Comparison of ENCODE assay signal across 1 cellular context in the genomic region with DNA sequence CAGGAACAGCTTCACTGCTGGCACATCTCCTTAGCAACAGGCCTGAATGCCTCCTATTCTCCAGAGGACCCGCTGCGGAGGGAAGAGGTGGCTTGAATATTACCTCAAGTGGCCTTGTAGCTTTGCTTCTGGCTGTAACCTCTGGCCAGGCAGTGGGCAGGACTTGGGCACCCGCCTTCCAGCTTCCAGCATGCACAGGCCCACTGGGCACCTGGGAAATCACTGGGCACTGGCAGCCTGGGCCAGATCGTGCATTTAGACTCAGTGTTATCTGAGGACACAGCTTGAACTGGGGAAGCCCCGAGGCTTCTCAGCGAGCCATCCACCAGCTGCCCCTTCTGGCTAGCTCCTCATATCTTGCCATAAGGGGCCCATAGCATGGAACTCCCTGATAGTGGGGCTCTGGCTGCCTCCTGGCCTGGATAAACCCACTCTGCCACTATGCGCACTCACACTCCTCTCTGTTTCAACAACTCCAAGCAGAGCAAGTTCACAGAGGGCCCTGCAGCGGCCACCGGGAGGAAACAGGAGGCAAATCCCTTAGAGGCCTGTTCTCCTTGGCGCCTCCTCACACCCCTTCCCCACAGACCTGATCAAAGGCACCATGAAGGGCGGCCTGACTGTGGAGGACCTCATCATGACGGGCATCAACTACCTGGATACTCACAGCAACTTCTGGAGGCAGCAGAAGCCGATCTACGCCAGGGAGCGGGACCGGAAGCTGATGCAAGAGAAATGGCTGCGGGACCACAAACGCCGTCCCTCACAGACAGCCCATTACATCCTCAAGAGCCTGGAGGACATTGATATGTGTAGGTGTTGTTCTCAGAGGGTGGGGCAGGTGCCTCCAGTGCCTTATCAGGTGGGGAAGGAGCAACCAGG.
TF ChIP-seq lines count a peak whose summit lies in the region.

No MANE protein-coding gene starts in this region.

TF ChIP-seq in K562, 482 proteins besides CTCF, POLR2A, EP300 and RAD21 (continued from another document and continues in another):
- TF ChIP-seq, protein P1, sequence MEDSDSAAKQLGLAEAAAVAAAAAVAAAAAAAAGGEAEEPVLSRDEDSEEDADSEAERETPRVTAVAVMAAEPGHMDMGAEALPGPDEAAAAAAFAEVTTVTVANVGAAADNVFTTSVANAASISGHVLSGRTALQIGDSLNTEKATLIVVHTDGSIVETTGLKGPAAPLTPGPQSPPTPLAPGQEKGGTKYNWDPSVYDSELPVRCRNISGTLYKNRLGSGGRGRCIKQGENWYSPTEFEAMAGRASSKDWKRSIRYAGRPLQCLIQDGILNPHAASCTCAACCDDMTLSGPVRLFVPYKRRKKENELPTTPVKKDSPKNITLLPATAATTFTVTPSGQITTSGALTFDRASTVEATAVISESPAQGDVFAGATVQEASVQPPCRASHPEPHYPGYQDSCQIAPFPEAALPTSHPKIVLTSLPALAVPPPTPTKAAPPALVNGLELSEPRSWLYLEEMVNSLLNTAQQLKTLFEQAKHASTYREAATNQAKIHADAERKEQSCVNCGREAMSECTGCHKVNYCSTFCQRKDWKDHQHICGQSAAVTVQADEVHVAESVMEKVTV (CRISPR knock-in tag; IDR thresholded peaks at IDR 0.05), result no peak
- TF ChIP-seq SMAD1 (IDR thresholded peaks at IDR 0.05; ENCODE audit: low read depth, low read length, partially characterized antibody) (no peak), POLR3A (IDR thresholded peaks at IDR 0.05; ENCODE audit: borderline replicate concordance, extremely low read depth, insufficient read depth, insufficient read length) (no peak), TAF9B (IDR thresholded peaks at IDR 0.05; ENCODE audit: partially characterized antibody) (no peak), FOSL1 (tag; conservative IDR thresholded peaks at IDR 0.05) (no peak), NFE2 (IDR thresholded peaks at IDR 0.05; ENCODE audit: low read depth) (no peak), MCM7 (IDR thresholded peaks at IDR 0.05) (no peak), DMBX1 (CRISPR knock-in tag; IDR thresholded peaks at IDR 0.05; ENCODE audit: borderline replicate concordance) (no peak; the same call in 1 of the 2 replicates), HOXB6 (CRISPR knock-in tag; IDR thresholded peaks at IDR 0.05; ENCODE audit: borderline replicate concordance) (no peak), MECOM (CRISPR knock-in tag; IDR thresholded peaks at IDR 0.05) (no peak), CAMTA2 (CRISPR knock-in tag; conservative IDR thresholded peaks at IDR 0.05) (no peak), ARHGAP35 (IDR thresholded peaks at IDR 0.05; ENCODE audit: partially characterized antibody) (no peak), RFX7 (CRISPR knock-in tag; IDR thresholded peaks at IDR 0.05) (no peak), HDAC2 (IDR thresholded peaks at IDR 0.05) (0 out of 2 replicates have a peak, but pooled peaks have one; percentile 22), PTRF (tag; IDR thresholded peaks at IDR 0.05) (no peak), TCF7 (IDR thresholded peaks at IDR 0.05; ENCODE audit: borderline replicate concordance) (no peak), ZNF644 (tag; IDR thresholded peaks at IDR 0.05; ENCODE audit: low read depth) (no peak), HMGN3 (IDR thresholded peaks at IDR 0.05; ENCODE audit: borderline replicate concordance, extremely low read depth, insufficient read length, low read depth, low read length) (no peak), GATAD2A (IDR thresholded peaks at IDR 0.05) (no peak), MEIS2 (IDR thresholded peaks at IDR 0.05; ENCODE audit: partially characterized antibody) (no peak), ZEB2 (IDR thresholded peaks at IDR 0.05) (peak; percentile 27; the same call in 1 of the 2 replicates), GTF2F1 (IDR thresholded peaks at IDR 0.05; ENCODE audit: low read depth, low read length) (0 out of 2 replicates have a peak, but pooled peaks have one; percentile 12), ARID1B (IDR thresholded peaks at IDR 0.05) (peak; percentile 74)
- TF ChIP-seq, protein P2, sequence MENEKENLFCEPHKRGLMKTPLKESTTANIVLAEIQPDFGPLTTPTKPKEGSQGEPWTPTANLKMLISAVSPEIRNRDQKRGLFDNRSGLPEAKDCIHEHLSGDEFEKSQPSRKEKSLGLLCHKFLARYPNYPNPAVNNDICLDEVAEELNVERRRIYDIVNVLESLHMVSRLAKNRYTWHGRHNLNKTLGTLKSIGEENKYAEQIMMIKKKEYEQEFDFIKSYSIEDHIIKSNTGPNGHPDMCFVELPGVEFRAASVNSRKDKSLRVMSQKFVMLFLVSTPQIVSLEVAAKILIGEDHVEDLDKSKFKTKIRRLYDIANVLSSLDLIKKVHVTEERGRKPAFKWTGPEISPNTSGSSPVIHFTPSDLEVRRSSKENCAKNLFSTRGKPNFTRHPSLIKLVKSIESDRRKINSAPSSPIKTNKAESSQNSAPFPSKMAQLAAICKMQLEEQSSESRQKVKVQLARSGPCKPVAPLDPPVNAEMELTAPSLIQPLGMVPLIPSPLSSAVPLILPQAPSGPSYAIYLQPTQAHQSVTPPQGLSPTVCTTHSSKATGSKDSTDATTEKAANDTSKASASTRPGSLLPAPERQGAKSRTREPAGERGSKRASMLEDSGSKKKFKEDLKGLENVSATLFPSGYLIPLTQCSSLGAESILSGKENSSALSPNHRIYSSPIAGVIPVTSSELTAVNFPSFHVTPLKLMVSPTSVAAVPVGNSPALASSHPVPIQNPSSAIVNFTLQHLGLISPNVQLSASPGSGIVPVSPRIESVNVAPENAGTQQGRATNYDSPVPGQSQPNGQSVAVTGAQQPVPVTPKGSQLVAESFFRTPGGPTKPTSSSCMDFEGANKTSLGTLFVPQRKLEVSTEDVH (IDR thresholded peaks at IDR 0.05; ENCODE audit: low read depth, partially characterized antibody), result no peak
- TF ChIP-seq, protein P3, sequence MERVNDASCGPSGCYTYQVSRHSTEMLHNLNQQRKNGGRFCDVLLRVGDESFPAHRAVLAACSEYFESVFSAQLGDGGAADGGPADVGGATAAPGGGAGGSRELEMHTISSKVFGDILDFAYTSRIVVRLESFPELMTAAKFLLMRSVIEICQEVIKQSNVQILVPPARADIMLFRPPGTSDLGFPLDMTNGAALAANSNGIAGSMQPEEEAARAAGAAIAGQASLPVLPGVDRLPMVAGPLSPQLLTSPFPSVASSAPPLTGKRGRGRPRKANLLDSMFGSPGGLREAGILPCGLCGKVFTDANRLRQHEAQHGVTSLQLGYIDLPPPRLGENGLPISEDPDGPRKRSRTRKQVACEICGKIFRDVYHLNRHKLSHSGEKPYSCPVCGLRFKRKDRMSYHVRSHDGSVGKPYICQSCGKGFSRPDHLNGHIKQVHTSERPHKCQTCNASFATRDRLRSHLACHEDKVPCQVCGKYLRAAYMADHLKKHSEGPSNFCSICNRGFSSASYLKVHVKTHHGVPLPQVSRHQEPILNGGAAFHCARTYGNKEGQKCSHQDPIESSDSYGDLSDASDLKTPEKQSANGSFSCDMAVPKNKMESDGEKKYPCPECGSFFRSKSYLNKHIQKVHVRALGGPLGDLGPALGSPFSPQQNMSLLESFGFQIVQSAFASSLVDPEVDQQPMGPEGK (CRISPR knock-in tag; IDR thresholded peaks at IDR 0.05; ENCODE audit: borderline replicate concordance), result no peak
- TF ChIP-seq, protein P4, sequence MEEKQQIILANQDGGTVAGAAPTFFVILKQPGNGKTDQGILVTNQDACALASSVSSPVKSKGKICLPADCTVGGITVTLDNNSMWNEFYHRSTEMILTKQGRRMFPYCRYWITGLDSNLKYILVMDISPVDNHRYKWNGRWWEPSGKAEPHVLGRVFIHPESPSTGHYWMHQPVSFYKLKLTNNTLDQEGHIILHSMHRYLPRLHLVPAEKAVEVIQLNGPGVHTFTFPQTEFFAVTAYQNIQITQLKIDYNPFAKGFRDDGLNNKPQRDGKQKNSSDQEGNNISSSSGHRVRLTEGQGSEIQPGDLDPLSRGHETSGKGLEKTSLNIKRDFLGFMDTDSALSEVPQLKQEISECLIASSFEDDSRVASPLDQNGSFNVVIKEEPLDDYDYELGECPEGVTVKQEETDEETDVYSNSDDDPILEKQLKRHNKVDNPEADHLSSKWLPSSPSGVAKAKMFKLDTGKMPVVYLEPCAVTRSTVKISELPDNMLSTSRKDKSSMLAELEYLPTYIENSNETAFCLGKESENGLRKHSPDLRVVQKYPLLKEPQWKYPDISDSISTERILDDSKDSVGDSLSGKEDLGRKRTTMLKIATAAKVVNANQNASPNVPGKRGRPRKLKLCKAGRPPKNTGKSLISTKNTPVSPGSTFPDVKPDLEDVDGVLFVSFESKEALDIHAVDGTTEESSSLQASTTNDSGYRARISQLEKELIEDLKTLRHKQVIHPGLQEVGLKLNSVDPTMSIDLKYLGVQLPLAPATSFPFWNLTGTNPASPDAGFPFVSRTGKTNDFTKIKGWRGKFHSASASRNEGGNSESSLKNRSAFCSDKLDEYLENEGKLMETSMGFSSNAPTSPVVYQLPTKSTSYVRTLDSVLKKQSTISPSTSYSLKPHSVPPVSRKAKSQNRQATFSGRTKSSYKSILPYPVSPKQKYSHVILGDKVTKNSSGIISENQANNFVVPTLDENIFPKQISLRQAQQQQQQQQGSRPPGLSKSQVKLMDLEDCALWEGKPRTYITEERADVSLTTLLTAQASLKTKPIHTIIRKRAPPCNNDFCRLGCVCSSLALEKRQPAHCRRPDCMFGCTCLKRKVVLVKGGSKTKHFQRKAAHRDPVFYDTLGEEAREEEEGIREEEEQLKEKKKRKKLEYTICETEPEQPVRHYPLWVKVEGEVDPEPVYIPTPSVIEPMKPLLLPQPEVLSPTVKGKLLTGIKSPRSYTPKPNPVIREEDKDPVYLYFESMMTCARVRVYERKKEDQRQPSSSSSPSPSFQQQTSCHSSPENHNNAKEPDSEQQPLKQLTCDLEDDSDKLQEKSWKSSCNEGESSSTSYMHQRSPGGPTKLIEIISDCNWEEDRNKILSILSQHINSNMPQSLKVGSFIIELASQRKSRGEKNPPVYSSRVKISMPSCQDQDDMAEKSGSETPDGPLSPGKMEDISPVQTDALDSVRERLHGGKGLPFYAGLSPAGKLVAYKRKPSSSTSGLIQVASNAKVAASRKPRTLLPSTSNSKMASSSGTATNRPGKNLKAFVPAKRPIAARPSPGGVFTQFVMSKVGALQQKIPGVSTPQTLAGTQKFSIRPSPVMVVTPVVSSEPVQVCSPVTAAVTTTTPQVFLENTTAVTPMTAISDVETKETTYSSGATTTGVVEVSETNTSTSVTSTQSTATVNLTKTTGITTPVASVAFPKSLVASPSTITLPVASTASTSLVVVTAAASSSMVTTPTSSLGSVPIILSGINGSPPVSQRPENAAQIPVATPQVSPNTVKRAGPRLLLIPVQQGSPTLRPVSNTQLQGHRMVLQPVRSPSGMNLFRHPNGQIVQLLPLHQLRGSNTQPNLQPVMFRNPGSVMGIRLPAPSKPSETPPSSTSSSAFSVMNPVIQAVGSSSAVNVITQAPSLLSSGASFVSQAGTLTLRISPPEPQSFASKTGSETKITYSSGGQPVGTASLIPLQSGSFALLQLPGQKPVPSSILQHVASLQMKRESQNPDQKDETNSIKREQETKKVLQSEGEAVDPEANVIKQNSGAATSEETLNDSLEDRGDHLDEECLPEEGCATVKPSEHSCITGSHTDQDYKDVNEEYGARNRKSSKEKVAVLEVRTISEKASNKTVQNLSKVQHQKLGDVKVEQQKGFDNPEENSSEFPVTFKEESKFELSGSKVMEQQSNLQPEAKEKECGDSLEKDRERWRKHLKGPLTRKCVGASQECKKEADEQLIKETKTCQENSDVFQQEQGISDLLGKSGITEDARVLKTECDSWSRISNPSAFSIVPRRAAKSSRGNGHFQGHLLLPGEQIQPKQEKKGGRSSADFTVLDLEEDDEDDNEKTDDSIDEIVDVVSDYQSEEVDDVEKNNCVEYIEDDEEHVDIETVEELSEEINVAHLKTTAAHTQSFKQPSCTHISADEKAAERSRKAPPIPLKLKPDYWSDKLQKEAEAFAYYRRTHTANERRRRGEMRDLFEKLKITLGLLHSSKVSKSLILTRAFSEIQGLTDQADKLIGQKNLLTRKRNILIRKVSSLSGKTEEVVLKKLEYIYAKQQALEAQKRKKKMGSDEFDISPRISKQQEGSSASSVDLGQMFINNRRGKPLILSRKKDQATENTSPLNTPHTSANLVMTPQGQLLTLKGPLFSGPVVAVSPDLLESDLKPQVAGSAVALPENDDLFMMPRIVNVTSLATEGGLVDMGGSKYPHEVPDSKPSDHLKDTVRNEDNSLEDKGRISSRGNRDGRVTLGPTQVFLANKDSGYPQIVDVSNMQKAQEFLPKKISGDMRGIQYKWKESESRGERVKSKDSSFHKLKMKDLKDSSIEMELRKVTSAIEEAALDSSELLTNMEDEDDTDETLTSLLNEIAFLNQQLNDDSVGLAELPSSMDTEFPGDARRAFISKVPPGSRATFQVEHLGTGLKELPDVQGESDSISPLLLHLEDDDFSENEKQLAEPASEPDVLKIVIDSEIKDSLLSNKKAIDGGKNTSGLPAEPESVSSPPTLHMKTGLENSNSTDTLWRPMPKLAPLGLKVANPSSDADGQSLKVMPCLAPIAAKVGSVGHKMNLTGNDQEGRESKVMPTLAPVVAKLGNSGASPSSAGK (IDR thresholded peaks at IDR 0.05), result no peak
- TF ChIP-seq, protein P5, sequence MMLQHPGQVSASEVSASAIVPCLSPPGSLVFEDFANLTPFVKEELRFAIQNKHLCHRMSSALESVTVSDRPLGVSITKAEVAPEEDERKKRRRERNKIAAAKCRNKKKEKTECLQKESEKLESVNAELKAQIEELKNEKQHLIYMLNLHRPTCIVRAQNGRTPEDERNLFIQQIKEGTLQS (IDR thresholded peaks at IDR 0.05), result peak; percentile 76
- TF ChIP-seq, protein P5 (CRISPR knock-in tag; conservative IDR thresholded peaks at IDR 0.05), result no peak
- TF ChIP-seq, protein P6, sequence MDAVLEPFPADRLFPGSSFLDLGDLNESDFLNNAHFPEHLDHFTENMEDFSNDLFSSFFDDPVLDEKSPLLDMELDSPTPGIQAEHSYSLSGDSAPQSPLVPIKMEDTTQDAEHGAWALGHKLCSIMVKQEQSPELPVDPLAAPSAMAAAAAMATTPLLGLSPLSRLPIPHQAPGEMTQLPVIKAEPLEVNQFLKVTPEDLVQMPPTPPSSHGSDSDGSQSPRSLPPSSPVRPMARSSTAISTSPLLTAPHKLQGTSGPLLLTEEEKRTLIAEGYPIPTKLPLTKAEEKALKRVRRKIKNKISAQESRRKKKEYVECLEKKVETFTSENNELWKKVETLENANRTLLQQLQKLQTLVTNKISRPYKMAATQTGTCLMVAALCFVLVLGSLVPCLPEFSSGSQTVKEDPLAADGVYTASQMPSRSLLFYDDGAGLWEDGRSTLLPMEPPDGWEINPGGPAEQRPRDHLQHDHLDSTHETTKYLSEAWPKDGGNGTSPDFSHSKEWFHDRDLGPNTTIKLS (IDR thresholded peaks at IDR 0.05; ENCODE audit: borderline replicate concordance, low read depth), result no peak
- TF ChIP-seq, protein P7, sequence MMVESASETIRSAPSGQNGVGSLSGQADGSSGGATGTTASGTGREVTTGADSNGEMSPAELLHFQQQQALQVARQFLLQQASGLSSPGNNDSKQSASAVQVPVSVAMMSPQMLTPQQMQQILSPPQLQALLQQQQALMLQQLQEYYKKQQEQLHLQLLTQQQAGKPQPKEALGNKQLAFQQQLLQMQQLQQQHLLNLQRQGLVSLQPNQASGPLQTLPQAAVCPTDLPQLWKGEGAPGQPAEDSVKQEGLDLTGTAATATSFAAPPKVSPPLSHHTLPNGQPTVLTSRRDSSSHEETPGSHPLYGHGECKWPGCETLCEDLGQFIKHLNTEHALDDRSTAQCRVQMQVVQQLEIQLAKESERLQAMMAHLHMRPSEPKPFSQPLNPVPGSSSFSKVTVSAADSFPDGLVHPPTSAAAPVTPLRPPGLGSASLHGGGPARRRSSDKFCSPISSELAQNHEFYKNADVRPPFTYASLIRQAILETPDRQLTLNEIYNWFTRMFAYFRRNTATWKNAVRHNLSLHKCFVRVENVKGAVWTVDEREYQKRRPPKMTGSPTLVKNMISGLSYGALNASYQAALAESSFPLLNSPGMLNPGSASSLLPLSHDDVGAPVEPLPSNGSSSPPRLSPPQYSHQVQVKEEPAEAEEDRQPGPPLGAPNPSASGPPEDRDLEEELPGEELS (CRISPR knock-in tag; IDR thresholded peaks at IDR 0.05; ENCODE audit: borderline replicate concordance), result no peak
